ENCODE assay signal across 1 cellular context in the genomic region with DNA sequence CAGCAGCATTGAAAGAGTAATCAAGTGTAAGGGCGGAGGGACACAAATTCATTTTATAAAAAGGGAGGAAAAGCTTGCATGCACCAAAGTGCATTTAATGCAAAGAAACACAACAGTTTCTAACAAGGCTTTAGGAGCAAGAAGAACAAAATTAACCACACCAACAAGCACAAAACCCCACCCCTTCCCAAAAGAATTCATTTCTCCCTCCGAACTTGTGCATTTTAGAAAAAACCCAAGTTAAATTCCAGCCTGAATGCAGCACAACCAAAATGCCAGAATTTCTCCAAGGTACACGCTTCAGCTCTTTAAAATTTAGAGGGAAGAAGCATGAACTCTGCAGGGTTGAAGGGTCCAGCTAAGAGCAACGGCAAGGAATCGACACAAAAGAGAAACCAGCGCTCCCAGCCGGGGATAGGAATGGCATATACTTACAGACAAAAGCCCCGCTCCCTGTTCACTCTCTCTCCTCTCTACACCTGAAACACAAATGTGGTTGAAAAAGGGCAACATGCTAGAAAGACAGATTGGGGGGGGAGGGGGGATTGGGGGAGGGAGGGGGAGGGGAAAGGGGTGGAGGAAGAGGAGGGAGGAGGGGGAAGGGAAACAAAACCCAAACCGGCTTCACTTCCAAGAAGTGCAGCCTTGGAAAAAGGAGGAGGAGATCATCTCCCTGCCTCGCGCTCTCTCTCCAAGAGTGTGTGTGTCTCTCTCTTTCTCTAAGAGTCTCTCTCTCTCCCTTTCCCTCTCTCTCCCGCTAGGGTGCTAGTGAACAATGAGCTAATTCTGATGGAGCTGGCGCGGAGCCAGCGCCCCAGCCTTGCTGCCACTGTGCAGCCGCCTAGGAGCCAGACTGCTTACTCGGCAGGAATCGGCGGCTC.
TF ChIP-seq lines count a peak whose summit lies in the region.

TSS of gene NREP (minus strand) at position 494 of the 881 bp plus-strand sequence. CDS start 1,422 bp downstream, outside the sequence.

TF ChIP-seq in HEK293, 187 proteins besides CTCF, POLR2A, EP300 and RAD21 (continued from another document and continues in another):
- TF ChIP-seq, protein P1, sequence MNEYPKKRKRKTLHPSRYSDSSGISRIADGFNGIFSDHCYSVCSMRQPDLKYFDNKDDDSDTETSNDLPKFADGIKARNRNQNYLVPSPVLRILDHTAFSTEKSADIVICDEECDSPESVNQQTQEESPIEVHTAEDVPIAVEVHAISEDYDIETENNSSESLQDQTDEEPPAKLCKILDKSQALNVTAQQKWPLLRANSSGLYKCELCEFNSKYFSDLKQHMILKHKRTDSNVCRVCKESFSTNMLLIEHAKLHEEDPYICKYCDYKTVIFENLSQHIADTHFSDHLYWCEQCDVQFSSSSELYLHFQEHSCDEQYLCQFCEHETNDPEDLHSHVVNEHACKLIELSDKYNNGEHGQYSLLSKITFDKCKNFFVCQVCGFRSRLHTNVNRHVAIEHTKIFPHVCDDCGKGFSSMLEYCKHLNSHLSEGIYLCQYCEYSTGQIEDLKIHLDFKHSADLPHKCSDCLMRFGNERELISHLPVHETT (tag by site-specific recombination; IDR thresholded peaks at IDR 0.05): 0 out of 2 replicates have a peak, but pooled peaks have one; percentile 36
- TF ChIP-seq ZNF670 (tag by site-specific recombination; IDR thresholded peaks at IDR 0.05; ENCODE audit: low read depth) (no peak), RBAK (tag by site-specific recombination; IDR thresholded peaks at IDR 0.05) (no peak), ZXDB (tag by site-specific recombination; IDR thresholded peaks at IDR 0.05) (peak; percentile 10), ZNF341 (tag by site-specific recombination; IDR thresholded peaks at IDR 0.05; ENCODE audit: low read depth) (no peak), ZNF600 (tag by site-specific recombination; IDR thresholded peaks at IDR 0.05) (no peak), KLF16 (tag by site-specific recombination; IDR thresholded peaks at IDR 0.05) (no peak; the same call in 1 of the 2 replicates), TRIM28 (IDR thresholded peaks at IDR 0.05; ENCODE audit: borderline replicate concordance, low read length) (no peak), ZNF549 (tag by site-specific recombination; IDR thresholded peaks at IDR 0.05) (no peak), PRDM2 (tag by site-specific recombination; IDR thresholded peaks at IDR 0.05; ENCODE audit: borderline replicate concordance) (no peak), ZNF843 (tag by site-specific recombination; IDR thresholded peaks at IDR 0.05) (peak; percentile 55; the same call in 1 of the 2 replicates), ZNF214 (tag by site-specific recombination; IDR thresholded peaks at IDR 0.05; ENCODE audit: borderline replicate concordance) (no peak), ZNF140 (tag by site-specific recombination; IDR thresholded peaks at IDR 0.05) (no peak), MEIS1 (CRISPR knock-in tag; IDR thresholded peaks at IDR 0.05; ENCODE audit: borderline replicate concordance) (0 out of 2 replicates have a peak, but pooled peaks have one; percentile 51), ZNF777 (tag by site-specific recombination; IDR thresholded peaks at IDR 0.05; ENCODE audit: borderline replicate concordance) (no peak), ZNF223 (tag by site-specific recombination; IDR thresholded peaks at IDR 0.05) (no peak), KLF1 (tag by site-specific recombination; IDR thresholded peaks at IDR 0.05) (no peak), ZNF138 (tag by site-specific recombination; IDR thresholded peaks at IDR 0.05; ENCODE audit: borderline replicate concordance) (no peak), MZF1 (tag by site-specific recombination; IDR thresholded peaks at IDR 0.05; ENCODE audit: borderline replicate concordance) (no peak), ZBTB1 (tag by site-specific recombination; IDR thresholded peaks at IDR 0.05) (no peak), ZNF776 (tag by site-specific recombination; IDR thresholded peaks at IDR 0.05; ENCODE audit: borderline replicate concordance) (no peak), ZNF404 (tag by site-specific recombination; IDR thresholded peaks at IDR 0.05) (no peak), ZNF10 (tag by site-specific recombination; IDR thresholded peaks at IDR 0.05) (no peak), ZNF837 (tag by site-specific recombination; IDR thresholded peaks at IDR 0.05) (no peak), HOXD13 (CRISPR knock-in tag; IDR thresholded peaks at IDR 0.05; ENCODE audit: borderline replicate concordance) (no peak), ZNF239 (tag by site-specific recombination; IDR thresholded peaks at IDR 0.05) (no peak), ZFHX2 (tag by site-specific recombination; conservative IDR thresholded peaks at IDR 0.05) (no peak), ZNF585B (tag by site-specific recombination; IDR thresholded peaks at IDR 0.05) (no peak), ZFP69B (tag by site-specific recombination; IDR thresholded peaks at IDR 0.05) (peak; percentile 77), ZNF335 (tag by site-specific recombination; conservative IDR thresholded peaks at IDR 0.05) (0 out of 2 replicates have a peak, but pooled peaks have one; percentile 32), SCRT2 (tag by site-specific recombination; IDR thresholded peaks at IDR 0.05) (no peak), ZNF184 (tag by site-specific recombination; IDR thresholded peaks at IDR 0.05) (peak; percentile 52; the same call in 1 of the 2 replicates), YY1 (tag by site-specific recombination; IDR thresholded peaks at IDR 0.05) (no peak)
- TF ChIP-seq, protein P2, sequence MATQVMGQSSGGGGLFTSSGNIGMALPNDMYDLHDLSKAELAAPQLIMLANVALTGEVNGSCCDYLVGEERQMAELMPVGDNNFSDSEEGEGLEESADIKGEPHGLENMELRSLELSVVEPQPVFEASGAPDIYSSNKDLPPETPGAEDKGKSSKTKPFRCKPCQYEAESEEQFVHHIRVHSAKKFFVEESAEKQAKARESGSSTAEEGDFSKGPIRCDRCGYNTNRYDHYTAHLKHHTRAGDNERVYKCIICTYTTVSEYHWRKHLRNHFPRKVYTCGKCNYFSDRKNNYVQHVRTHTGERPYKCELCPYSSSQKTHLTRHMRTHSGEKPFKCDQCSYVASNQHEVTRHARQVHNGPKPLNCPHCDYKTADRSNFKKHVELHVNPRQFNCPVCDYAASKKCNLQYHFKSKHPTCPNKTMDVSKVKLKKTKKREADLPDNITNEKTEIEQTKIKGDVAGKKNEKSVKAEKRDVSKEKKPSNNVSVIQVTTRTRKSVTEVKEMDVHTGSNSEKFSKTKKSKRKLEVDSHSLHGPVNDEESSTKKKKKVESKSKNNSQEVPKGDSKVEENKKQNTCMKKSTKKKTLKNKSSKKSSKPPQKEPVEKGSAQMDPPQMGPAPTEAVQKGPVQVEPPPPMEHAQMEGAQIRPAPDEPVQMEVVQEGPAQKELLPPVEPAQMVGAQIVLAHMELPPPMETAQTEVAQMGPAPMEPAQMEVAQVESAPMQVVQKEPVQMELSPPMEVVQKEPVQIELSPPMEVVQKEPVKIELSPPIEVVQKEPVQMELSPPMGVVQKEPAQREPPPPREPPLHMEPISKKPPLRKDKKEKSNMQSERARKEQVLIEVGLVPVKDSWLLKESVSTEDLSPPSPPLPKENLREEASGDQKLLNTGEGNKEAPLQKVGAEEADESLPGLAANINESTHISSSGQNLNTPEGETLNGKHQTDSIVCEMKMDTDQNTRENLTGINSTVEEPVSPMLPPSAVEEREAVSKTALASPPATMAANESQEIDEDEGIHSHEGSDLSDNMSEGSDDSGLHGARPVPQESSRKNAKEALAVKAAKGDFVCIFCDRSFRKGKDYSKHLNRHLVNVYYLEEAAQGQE (tag by site-specific recombination; IDR thresholded peaks at IDR 0.05): no peak
- TF ChIP-seq, protein P3, sequence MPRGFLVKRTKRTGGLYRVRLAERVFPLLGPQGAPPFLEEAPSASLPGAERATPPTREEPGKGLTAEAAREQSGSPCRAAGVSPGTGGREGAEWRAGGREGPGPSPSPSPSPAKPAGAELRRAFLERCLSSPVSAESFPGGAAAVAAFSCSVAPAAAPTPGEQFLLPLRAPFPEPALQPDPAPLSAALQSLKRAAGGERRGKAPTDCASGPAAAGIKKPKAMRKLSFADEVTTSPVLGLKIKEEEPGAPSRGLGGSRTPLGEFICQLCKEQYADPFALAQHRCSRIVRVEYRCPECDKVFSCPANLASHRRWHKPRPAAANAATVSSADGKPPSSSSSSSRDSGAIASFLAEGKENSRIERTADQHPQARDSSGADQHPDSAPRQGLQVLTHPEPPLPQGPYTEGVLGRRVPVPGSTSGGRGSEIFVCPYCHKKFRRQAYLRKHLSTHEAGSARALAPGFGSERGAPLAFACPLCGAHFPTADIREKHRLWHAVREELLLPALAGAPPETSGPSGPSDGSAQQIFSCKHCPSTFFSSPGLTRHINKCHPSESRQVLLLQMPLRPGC (tag by site-specific recombination; IDR thresholded peaks at IDR 0.05): 0 out of 2 replicates have a peak, but pooled peaks have one; percentile 23
- TF ChIP-seq, protein P4, sequence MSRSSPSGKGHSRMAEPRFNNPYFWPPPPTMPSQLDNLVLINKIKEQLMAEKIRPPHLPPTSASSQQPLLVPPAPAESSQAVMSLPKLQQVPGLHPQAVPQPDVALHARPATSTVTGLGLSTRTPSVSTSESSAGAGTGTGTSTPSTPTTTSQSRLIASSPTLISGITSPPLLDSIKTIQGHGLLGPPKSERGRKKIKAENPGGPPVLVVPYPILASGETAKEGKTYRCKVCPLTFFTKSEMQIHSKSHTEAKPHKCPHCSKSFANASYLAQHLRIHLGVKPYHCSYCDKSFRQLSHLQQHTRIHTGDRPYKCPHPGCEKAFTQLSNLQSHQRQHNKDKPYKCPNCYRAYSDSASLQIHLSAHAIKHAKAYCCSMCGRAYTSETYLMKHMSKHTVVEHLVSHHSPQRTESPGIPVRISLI (tag by site-specific recombination; IDR thresholded peaks at IDR 0.05): no peak
- TF ChIP-seq, protein P5, sequence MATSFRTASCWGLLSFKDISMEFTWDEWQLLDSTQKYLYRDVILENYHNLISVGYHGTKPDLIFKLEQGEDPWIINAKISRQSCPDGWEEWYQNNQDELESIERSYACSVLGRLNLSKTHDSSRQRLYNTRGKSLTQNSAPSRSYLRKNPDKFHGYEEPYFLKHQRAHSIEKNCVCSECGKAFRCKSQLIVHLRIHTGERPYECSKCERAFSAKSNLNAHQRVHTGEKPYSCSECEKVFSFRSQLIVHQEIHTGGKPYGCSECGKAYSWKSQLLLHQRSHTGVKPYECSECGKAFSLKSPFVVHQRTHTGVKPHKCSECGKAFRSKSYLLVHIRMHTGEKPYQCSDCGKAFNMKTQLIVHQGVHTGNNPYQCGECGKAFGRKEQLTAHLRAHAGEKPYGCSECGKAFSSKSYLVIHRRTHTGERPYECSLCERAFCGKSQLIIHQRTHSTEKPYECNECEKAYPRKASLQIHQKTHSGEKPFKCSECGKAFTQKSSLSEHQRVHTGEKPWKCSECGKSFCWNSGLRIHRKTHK (tag by site-specific recombination; IDR thresholded peaks at IDR 0.05): no peak
- TF ChIP-seq, protein P6, sequence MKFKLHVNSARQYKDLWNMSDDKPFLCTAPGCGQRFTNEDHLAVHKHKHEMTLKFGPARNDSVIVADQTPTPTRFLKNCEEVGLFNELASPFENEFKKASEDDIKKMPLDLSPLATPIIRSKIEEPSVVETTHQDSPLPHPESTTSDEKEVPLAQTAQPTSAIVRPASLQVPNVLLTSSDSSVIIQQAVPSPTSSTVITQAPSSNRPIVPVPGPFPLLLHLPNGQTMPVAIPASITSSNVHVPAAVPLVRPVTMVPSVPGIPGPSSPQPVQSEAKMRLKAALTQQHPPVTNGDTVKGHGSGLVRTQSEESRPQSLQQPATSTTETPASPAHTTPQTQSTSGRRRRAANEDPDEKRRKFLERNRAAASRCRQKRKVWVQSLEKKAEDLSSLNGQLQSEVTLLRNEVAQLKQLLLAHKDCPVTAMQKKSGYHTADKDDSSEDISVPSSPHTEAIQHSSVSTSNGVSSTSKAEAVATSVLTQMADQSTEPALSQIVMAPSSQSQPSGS (tag by site-specific recombination; IDR thresholded peaks at IDR 0.05; ENCODE audit: low read depth): no peak
- TF ChIP-seq, protein P7, sequence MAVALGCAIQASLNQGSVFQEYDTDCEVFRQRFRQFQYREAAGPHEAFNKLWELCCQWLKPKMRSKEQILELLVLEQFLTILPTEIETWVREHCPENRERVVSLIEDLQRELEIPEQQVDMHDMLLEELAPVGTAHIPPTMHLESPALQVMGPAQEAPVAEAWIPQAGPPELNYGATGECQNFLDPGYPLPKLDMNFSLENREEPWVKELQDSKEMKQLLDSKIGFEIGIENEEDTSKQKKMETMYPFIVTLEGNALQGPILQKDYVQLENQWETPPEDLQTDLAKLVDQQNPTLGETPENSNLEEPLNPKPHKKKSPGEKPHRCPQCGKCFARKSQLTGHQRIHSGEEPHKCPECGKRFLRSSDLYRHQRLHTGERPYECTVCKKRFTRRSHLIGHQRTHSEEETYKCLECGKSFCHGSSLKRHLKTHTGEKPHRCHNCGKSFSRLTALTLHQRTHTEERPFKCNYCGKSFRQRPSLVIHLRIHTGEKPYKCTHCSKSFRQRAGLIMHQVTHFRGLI (tag by site-specific recombination; IDR thresholded peaks at IDR 0.05): no peak
